18 cellular contexts compared by ENCODE assay signal in the genomic region with DNA sequence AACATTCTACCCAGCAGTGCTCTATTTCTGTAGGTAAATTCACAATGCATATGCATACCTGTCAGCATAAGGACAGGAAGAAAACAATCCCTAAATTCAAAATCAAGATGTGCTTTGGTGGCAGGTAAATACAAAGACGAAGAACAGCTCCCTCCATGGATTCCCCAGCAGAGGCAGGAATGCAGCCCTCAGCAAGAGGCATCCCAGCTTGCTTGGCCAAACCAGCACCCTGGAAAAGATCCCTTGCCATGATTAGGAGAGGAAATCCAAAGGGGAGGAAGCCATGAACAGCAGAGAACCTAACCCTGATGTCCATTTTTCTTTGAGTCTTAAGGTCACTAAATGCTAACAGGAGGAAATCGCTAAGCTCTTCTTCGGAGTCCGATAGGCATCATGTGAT.
DNase-seq lines count a peak whose midpoint lies in the region; ATAC-seq, FAIRE-seq and TF ChIP-seq lines count a peak whose summit lies in the region.
"Had no signal": no experiment of that assay in that cellular context is flagged by ENCODE, and none has a peak within 500 bp of the region (broad histone marks: within the 10 kb centered on the region; RNA-seq: fewer than 3 reads in every experiment).

No MANE protein-coding gene starts in this region.

- no peaks in the 10 kb centered on the region for H3K9me1 ChIP-seq in endothelial cell of umbilical vein (replicated peaks; ENCODE audit: control insufficient read depth, extremely low read depth, insufficient read depth, low read length)

- CTCF ChIA-PET in endothelial cell of umbilical vein (lab: Charles Lee) = interaction anchor here (1.3 to 2.6 kb wide), 3 partner anchors 20 to 91 kb away, joined by 3 to 12 read pairs (median 6); partner anchors contain the start of gene KCTD1

- TF ChIP-seq CTCF in RWPE2 (IDR thresholded peaks at IDR 0.05; ENCODE audit: poor library complexity, severe bottlenecking) (no peak), endothelial cell of umbilical vein (IDR thresholded peaks at IDR 0.05; ENCODE audit: extremely low read depth in 1 of 2, insufficient read depth in 1 of 2, low read depth in 1 of 2, low read length in 2 of 2) (no peak), coronary artery (IDR thresholded peaks at IDR 0.05) (no peak)

- no peak for TF ChIP-seq POLR2A in endothelial cell of umbilical vein (IDR thresholded peaks at IDR 0.05; ENCODE audit: low read depth, low read length)

- no peak overlapping the region for H3K4me3 ChIP-seq in RWPE2 (ENCODE audit: severe bottlenecking)
- H3K4me3 ChIP-seq in endothelial cell of umbilical vein (replicated peaks in 1 of 3; ENCODE audit: insufficient read depth in 1 of 3, low read depth in 1 of 3, low read length in 3 of 3) = no peak overlapping the region
- H3K4me3 ChIP-seq in coronary artery = no peak overlapping the region
- H3K4me3 ChIP-seq: HAP-1, MG63 had no signal

- H3K36me3 ChIP-seq in RWPE2 (ENCODE audit: low read depth) (peaks cover 53% of the 10 kb centered on the region), endothelial cell of umbilical vein (ENCODE audit: control insufficient read depth in 2 of 2, extremely low read depth in 1 of 2, insufficient read depth in 2 of 2, low read length in 2 of 2) (no peaks in the 10 kb centered on the region)
- H3K36me3 ChIP-seq: BE2C had no signal

- H3K27me3 ChIP-seq in RWPE2 (ENCODE audit: insufficient read depth, poor library complexity, severe bottlenecking) = no peaks in the 10 kb centered on the region
- H3K27me3 ChIP-seq in endothelial cell of umbilical vein (ENCODE audit: control insufficient read depth in 2 of 2, insufficient read depth in 2 of 2, low read length in 2 of 2) = no peaks in the 10 kb centered on the region
- H3K27me3 ChIP-seq: BE2C, MG63 had no signal

- POLR2A ChIA-PET in endothelial cell of umbilical vein (lab: Charles Lee) = no interaction called here

- no peaks in the 10 kb centered on the region for H4K20me1 ChIP-seq in endothelial cell of umbilical vein (replicated peaks; ENCODE audit: control insufficient read depth, extremely low read depth, insufficient read depth, low read length)

- H3K27ac ChIP-seq in RWPE2 (ENCODE audit: poor library complexity, severe bottlenecking) (peak overlapping the region; percentile 85), endothelial cell of umbilical vein (ENCODE audit: insufficient read depth, low read depth, low read length) (no peak overlapping the region), temporal lobe (ENCODE audit: low read depth, low read length) (peak overlapping the region; percentile 22), coronary artery (no peak overlapping the region)

- H3K79me2 ChIP-seq in endothelial cell of umbilical vein (ENCODE audit: control insufficient read depth, insufficient read depth, low read length) = no peaks in the 10 kb centered on the region

- H3K4me1 ChIP-seq in RWPE2 (ENCODE audit: insufficient read depth, poor library complexity, severe bottlenecking) (peaks cover 55% of the 10 kb centered on the region), endothelial cell of umbilical vein (ENCODE audit: control insufficient read depth, extremely low read depth, insufficient read depth, low read length) (peaks cover 30% of the 10 kb centered on the region)
- H3K4me1 ChIP-seq: BE2C had no signal

- ATAC-seq in RWPE2 (ENCODE audit: low read depth) (no peak), HG03095 (IDR thresholded peaks at IDR 0.05; ENCODE audit: unreplicated experiment) (no peak)

- no peak overlapping the region for H3K9ac ChIP-seq in endothelial cell of umbilical vein (replicated peaks; ENCODE audit: extremely low read depth, insufficient read depth, low read length)
- H3K9ac ChIP-seq: SK-N-SH had no signal

- peak overlapping the region; percentile 40 for H3K4me2 ChIP-seq in endothelial cell of umbilical vein (ENCODE audit: insufficient read depth, low read length)
- H3K4me2 ChIP-seq: SK-N-SH had no signal

- FAIRE-seq in GM19239 (lab: Jason Lieb, UNC) (peak; percentile 67), endothelial cell of umbilical vein (lab: Jason Lieb, UNC) (no peak)

- dilution Hi-C loops in endothelial cell of umbilical vein (cut with MboI; ENCODE audit: extremely low pct_ligation_motif_present, low sequenced_read_pairs) = no loop called here

- no TSS peak for BruUV-seq in endothelial cell of umbilical vein (replicated peaks; lab: Mats Ljungman, UMichigan)

- intact Hi-C loops in endothelial cell of umbilical vein (cut with micrococcal nuclease) = loop anchor here (5.0 kb wide), 1 partner anchor 190 kb away; no protein-coding TSS in a partner anchor

- no peaks in the 10 kb centered on the region for H3K9me3 ChIP-seq in RWPE2 (ENCODE audit: severe bottlenecking)
- H3K9me3 ChIP-seq in endothelial cell of umbilical vein (replicated peaks; ENCODE audit: control insufficient read depth, insufficient read depth, low read length) = no peaks in the 10 kb centered on the region
- H3K9me3 ChIP-seq: BE2C, HAP-1, MG63, SK-N-SH had no signal

- DNase-seq in GM19239 (ENCODE audit: insufficient read length, low spot score) = no peak
- no peak for DNase-seq in RWPE2 (ENCODE audit: low spot score)
- DNase-seq in endothelial cell of umbilical vein (ENCODE audit: low read depth, low spot score) = no peak
- no peak for DNase-seq in coronary artery (ENCODE audit: low spot score)
- DNase-seq in amygdala (lab: John Stamatoyannopoulos, UW) = no peak
- DNase-seq: BE2C, EL, Kasumi-1, MG63, NCI-H1417, NCI-H2081 treated with DMSO at 0.1 percent for 48 hours, NCI-H2171 treated with DMSO at 0.1 percent for 48 hours, PC-3, SIG-M5, SK-N-SH had no signal

- no peak overlapping the region for H2AFZ ChIP-seq in endothelial cell of umbilical vein (ENCODE audit: low read depth, low read length)

TF ChIP-seq in endothelial cell of umbilical vein, 7 proteins besides CTCF, POLR2A, EP300 and RAD21:
- TF ChIP-seq POLR2AphosphoS5 (IDR thresholded peaks at IDR 0.05; ENCODE audit: insufficient read depth, low read depth, low read length) (no peak), EZH2 (IDR thresholded peaks at IDR 0.05; ENCODE audit: borderline replicate concordance, low read depth, low read length, severe bottlenecking) (no peak), GATA2 (IDR thresholded peaks at IDR 0.05; ENCODE audit: insufficient read depth, insufficient read length, low read depth, low read length) (no peak), JUN (IDR thresholded peaks at IDR 0.05; ENCODE audit: borderline replicate concordance, insufficient read depth, insufficient read length, low read depth) (no peak), MYC (IDR thresholded peaks at IDR 0.05; ENCODE audit: low read depth, low read length) (no peak), FOS (IDR thresholded peaks at IDR 0.05; ENCODE audit: borderline replicate concordance, insufficient read depth, low read length) (no peak)
- TF ChIP-seq, protein P1, sequence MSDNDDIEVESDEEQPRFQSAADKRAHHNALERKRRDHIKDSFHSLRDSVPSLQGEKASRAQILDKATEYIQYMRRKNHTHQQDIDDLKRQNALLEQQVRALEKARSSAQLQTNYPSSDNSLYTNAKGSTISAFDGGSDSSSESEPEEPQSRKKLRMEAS (IDR thresholded peaks at IDR 0.05; ENCODE audit: insufficient read depth, insufficient read length) = no peak

Comparison
In these comparisons a context has a peak if more than half of its experiments do, and no peak if none do; other contexts are left out.
1. H3K27ac ChIP-seq: peak in RWPE2 (single experiment) and temporal lobe (single experiment); none in endothelial cell of umbilical vein (single experiment) and coronary artery (0 of 2).